Comparison of ENCODE assay signal across 8 cellular contexts in the genomic region with DNA sequence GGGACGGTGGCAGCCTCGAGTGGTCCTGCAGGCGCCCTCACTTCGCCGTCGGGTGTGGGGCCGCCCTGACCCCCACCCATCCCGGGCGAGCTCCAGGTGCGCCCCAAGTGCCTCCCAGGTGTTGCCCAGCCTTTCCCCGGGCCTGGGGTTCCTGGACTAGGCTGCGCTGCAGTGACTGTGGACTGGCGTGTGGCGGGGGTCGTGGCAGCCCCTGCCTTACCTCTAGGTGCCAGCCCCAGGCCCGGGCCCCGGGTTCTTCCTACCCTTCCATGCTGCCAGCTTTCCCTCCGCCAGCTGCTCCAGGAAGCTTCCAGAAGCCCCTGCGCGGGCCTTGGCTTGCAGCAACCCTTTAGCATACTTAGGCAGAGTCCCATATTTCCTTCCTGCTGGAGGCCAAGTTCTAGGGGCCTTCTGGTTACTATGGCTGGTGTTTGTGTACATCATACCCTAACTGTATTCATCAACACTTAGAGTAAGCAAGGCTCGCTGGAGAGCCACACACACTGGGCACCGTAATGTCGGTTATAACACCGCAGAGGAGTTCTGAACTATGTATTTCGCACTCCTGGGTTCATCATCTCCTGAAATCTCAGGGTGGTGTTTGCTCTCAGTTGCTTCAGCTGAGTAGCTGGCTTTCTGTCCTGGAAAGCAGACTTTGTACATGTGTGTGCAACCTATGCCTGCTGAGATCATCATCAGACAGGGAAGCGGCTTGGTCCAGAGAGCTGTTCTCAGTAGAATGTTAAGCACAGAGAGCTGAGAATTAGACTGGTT. TPM values are rescaled to one million over a fixed set of nuclear protein-coding genes. Genes with fewer than 3 reads are reported as not detected.
DNase-seq lines count a peak whose midpoint lies in the region; ATAC-seq and TF ChIP-seq lines count a peak whose summit lies in the region.

No MANE protein-coding gene starts in this region.

- 27 to 37% methylated on average over 13 to 17 of the region's 26 CpGs for WGBS in lower leg skin, 2 donors
- 37% methylated on average over 9 of the region's 26 CpGs for WGBS in suprapubic skin

- no peaks in the 10 kb centered on the region for H3K27me3 ChIP-seq in suprapubic skin

- H3K4me1 ChIP-seq in suprapubic skin = peaks cover 16% of the 10 kb centered on the region

- TF ChIP-seq POLR2A in lower leg skin (IDR thresholded peaks at IDR 0.05) (no peak), suprapubic skin (IDR thresholded peaks at IDR 0.05) (peak in 1 of 2 donors; percentile 20)

- peaks cover 5% of the 10 kb centered on the region for H3K36me3 ChIP-seq in suprapubic skin

- no peaks in the 10 kb centered on the region for H3K9me3 ChIP-seq in suprapubic skin

- TF ChIP-seq EP300 in suprapubic skin (IDR thresholded peaks at IDR 0.05) = no peak

- DNase-seq in AG20443 (ENCODE audit: low spot score) (peak; percentile 26), LHCN-M2 (ENCODE audit: low read depth) (peak; percentile 9), caudate nucleus (lab: John Stamatoyannopoulos, UW) (peak in 11 of 61 donors; percentile 25 to 55 (median 41)), lower leg skin (ENCODE audit: low spot score in 2 of 2) (no peak), suprapubic skin (ENCODE audit: low spot score in 2 of 2) (no peak), NCI-H2196 (lab: John Stamatoyannopoulos, UW; ENCODE audit: unreplicated experiment) (no peak)

- peak; percentile 18 for ATAC-seq in GM19438 (IDR thresholded peaks at IDR 0.05; ENCODE audit: low read depth, unreplicated experiment)
- ATAC-seq in HG03571 (IDR thresholded peaks at IDR 0.05; ENCODE audit: unreplicated experiment) = no peak

- H3K27ac ChIP-seq in caudate nucleus (ENCODE audit: low read depth, low read length) (peak overlapping the region; percentile 76), suprapubic skin (peak overlapping the region; percentile 85)

- H3K4me3 ChIP-seq in lower leg skin (ENCODE audit: low read depth, poor library complexity, severe bottlenecking) = peak overlapping the region; percentile 57
- peak overlapping the region; percentile 84 for H3K4me3 ChIP-seq in suprapubic skin

- no peak for TF ChIP-seq CTCF in lower leg skin (IDR thresholded peaks at IDR 0.05)
- TF ChIP-seq CTCF in suprapubic skin (IDR thresholded peaks at IDR 0.05) = no peak

- intact Hi-C loops in lower leg skin (cut with DNase I; ENCODE audit: low total_unique reads) = no loop called here

RNA-seq across cellular contexts. Expression of gene MGMT, which starts 0.5 kb away (rescaled TPM):
- total RNA-seq in LHCN-M2 (2014; rRNA removed) (29.5 and 33.2 TPM in 2 replicates), lower leg skin (10 to 100 TPM; 13.1 to 38.7 (median 29.2) TPM), suprapubic skin (10 to 100 TPM; 25.6 to 32.2 (median 29.5) TPM)
- polyA plus RNA-seq in LHCN-M2 (2012) = 28.8 TPM

Comparison
In these comparisons a context has a peak if more than half of its experiments do, and no peak if none do; other contexts are left out.
1. DNase-seq: peak in AG20443 (single experiment) and LHCN-M2 (single experiment); none in lower leg skin (0 of 2), suprapubic skin (0 of 2) and NCI-H2196 (single experiment).